ENCODE assay signal across 8 cellular contexts in genomic region chr22:40036591-40037225, GRCh38. TPM values are rescaled to one million over a fixed set of nuclear protein-coding genes. Genes with fewer than 3 reads are reported as not detected.
DNase-seq lines count a peak whose midpoint lies in the region; ATAC-seq and TF ChIP-seq lines count a peak whose summit lies in the region.

No MANE protein-coding gene starts in this region.

- no peaks in the 10 kb centered on the region for H3K36me3 ChIP-seq in BE2C
- H3K36me3 ChIP-seq in mucosa of descending colon (ENCODE audit: low read depth): no peaks in the 10 kb centered on the region

- peak; percentile 76 for ATAC-seq in activated CD8-positive, alpha-beta T cell treated with anti-CD3 and anti-CD28 coated beads, Interleukin-2, amount 10 ng/mL, durations not matched to agents 7 days and 5 days
- ATAC-seq in mucosa of descending colon (peak; percentile 71), GM21737 (IDR thresholded peaks at IDR 0.05; ENCODE audit: unreplicated experiment) (no peak)

- CTCF ChIA-PET in activated CD8-positive, alpha-beta T cell treated with anti-CD3 and anti-CD28 coated beads, Interleukin-2, amount 10 ng/mL, durations not matched to agents 7 days and 5 days (lab: Charles Lee): interaction anchor here (0.6 to 3.4 kb wide), 15 partner anchors 13 to 705 kb away, joined by 3 to 24 read pairs (median 4); partner anchors contain the start of genes ADSL and RPS19BP1

- H3K9me3 Mint-ChIP-seq in activated CD8-positive, alpha-beta T cell treated with anti-CD3 and anti-CD28 coated beads, Interleukin-2, amount 10 ng/mL, durations not matched to agents 7 days and 5 days (ENCODE audit: insufficient read depth): no peaks in the 10 kb centered on the region

- no peaks in the 10 kb centered on the region for H3K36me3 Mint-ChIP-seq in activated CD8-positive, alpha-beta T cell treated with anti-CD3 and anti-CD28 coated beads, Interleukin-2, amount 10 ng/mL, durations not matched to agents 7 days and 5 days (ENCODE audit: low read depth)

- TF ChIP-seq CTCF in BE2C (IDR thresholded peaks at IDR 0.05; ENCODE audit: low read depth, low read length) (peak; percentile 91), mucosa of descending colon (IDR thresholded peaks at IDR 0.05) (peak; percentile 38)

- peaks cover 31% of the 10 kb centered on the region for H3K4me1 Mint-ChIP-seq in activated CD8-positive, alpha-beta T cell treated with anti-CD3 and anti-CD28 coated beads, Interleukin-2, amount 10 ng/mL, durations not matched to agents 7 days and 5 days (ENCODE audit: low read depth)

- intact Hi-C loops in mucosa of descending colon (cut with DNase I, micrococcal nuclease): no loop called here

- peak; percentile 77 for DNase-seq in BE2C
- peak; percentile 75 for DNase-seq in HCEC 1CT
- peak; percentile 86 for DNase-seq in NCI-H82 (lab: John Stamatoyannopoulos, UW)
- peak; percentile 73 for DNase-seq in activated CD8-positive, alpha-beta T cell treated with anti-CD3 and anti-CD28 coated beads, Interleukin-2, amount 10 ng/mL, durations not matched to agents 7 days and 5 days
- peak; percentile 39 for DNase-seq in epidermal melanocyte (ENCODE audit: insufficient read length, low spot score)
- DNase-seq in mucosa of descending colon: peak in 2 of 3 donors; percentile 53 to 57
- DNase-seq in superior temporal gyrus (ENCODE audit: extremely low spot score): peak; percentile 76

- H3K27me3 Mint-ChIP-seq in activated CD8-positive, alpha-beta T cell treated with anti-CD3 and anti-CD28 coated beads, Interleukin-2, amount 10 ng/mL, durations not matched to agents 7 days and 5 days (ENCODE audit: low read depth): peaks cover 8% of the 10 kb centered on the region

- H3K4me3 ChIP-seq in BE2C (ENCODE audit: low read depth, low read length) (no peak overlapping the region), mucosa of descending colon (no peak overlapping the region)

- H3K4me3 Mint-ChIP-seq in activated CD8-positive, alpha-beta T cell treated with anti-CD3 and anti-CD28 coated beads, Interleukin-2, amount 10 ng/mL, durations not matched to agents 7 days and 5 days: no peak overlapping the region

- H3K4me1 ChIP-seq in BE2C (peaks cover 13% of the 10 kb centered on the region), mucosa of descending colon (ENCODE audit: low read depth) (peaks cover 3% of the 10 kb centered on the region)

- H3K9me3 ChIP-seq in BE2C (no peaks in the 10 kb centered on the region), mucosa of descending colon (no peaks in the 10 kb centered on the region)

- H3K27me3 ChIP-seq in BE2C: peaks cover 8% of the 10 kb centered on the region

- no peak overlapping the region for H3K27ac Mint-ChIP-seq in activated CD8-positive, alpha-beta T cell treated with anti-CD3 and anti-CD28 coated beads, Interleukin-2, amount 10 ng/mL, durations not matched to agents 7 days and 5 days

- POLR2A ChIA-PET in activated CD8-positive, alpha-beta T cell treated with anti-CD3 and anti-CD28 coated beads, Interleukin-2, amount 10 ng/mL, durations not matched to agents 7 days and 5 days (lab: Charles Lee): no interaction called here

RNA-seq across cellular contexts. Expression of gene FAM83F, which starts 42.0 kb away (rescaled TPM):
- not detected for polyA plus RNA-seq in BE2C (2012; ENCODE audit: insufficient read depth, insufficient read length, low read depth)
- total RNA-seq in activated CD8-positive, alpha-beta T cell treated with anti-CD3 and anti-CD28 coated beads, Interleukin-2, amount 10 ng/mL, durations not matched to agents 7 days and 5 days: under 1 TPM; 0.03 to 0.11 TPM
- 10 to 100 TPM; 15.8 to 48.0 (median 35.0) TPM for total RNA-seq in mucosa of descending colon

Comparison
In these comparisons a context has a peak if more than half of its experiments do, and no peak if none do; other contexts are left out.
1. RNA of gene FAM83F, which starts 42.0 kb away (total RNA-seq): 15.8 to 48.0 TPM in mucosa of descending colon; 0.03 to 0.11 TPM in activated CD8-positive, alpha-beta T cell treated with anti-CD3 and anti-CD28 coated beads, Interleukin-2, amount 10 ng/mL, durations not matched to agents 7 days and 5 days; every median in the first group is over 10 times any median in the second.
2. Peak in every context shown above with its lines, with median percentiles within 50 percentile points of each other: DNase-seq.